9 cellular contexts compared by ENCODE assay signal in the genomic region with DNA sequence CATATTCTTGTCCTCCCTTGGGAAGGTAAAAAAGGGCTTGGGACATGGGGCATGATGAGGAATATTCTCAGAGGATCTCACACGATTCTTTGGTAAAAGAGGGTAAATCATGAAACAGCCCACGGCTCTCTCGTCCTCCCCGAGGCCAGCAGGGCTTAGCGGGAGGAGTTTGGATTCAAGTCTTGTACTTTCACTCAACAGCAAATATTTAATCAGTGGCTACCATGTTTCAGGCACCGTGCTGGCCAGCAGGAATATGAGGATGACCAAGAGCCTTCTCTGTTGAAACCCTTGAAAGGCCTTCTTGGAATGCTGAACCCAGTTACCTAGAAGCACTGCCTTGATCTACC. TPM values are rescaled to one million over a fixed set of nuclear protein-coding genes. Genes with fewer than 3 reads are reported as not detected.
DNase-seq lines count a peak whose midpoint lies in the region; ATAC-seq and TF ChIP-seq lines count a peak whose summit lies in the region.
"Had no signal": no experiment of that assay in that cellular context is flagged by ENCODE, and none has a peak within 500 bp of the region (broad histone marks: within the 10 kb centered on the region; RNA-seq: fewer than 3 reads in every experiment).

No MANE protein-coding gene starts in this region.

- H3K9me3 Mint-ChIP-seq in activated CD8-positive, alpha-beta T cell treated with anti-CD3 and anti-CD28 coated beads for 36 hours, result no peaks in the 10 kb centered on the region
- H3K9me3 Mint-ChIP-seq in stimulated activated effector memory CD8-positive, alpha-beta T cell treated with anti-CD3 and anti-CD28 coated beads, Interleukin-12 subunit alpha, Interleukin-12 subunit beta, amount 100 ng/mL, for 72 hours, result no peaks in the 10 kb centered on the region
- no peaks in the 10 kb centered on the region for H3K9me3 Mint-ChIP-seq in endodermal cell

- POLR2A ChIA-PET in HEK293 (lab: Yijun Ruan, JAX), result interaction anchor here (0.8 to 1.7 kb wide), 3 partner anchors 8 to 19 kb away, joined by 3 to 7 read pairs (median 5); partner anchors contain the start of gene MAP3K14
- POLR2A ChIA-PET in activated CD8-positive, alpha-beta T cell treated with anti-CD3 and anti-CD28 coated beads for 36 hours (lab: Charles Lee), result interaction anchor here (1.4 to 15.9 kb wide), 5 partner anchors 7 to 82 kb away, joined by 4 to 211 read pairs (median 9); partner anchors contain the start of genes FMNL1 and MAP3K14

- WGBS in hepatocyte (ENCODE audit: low lambda C conversion rate, missing lambda C conversion rate), result 91% methylated on average over 6 of the region's 6 CpGs
- WGBS in endodermal cell (ENCODE audit: insufficient coverage in 1 of 2, insufficient read length in 1 of 2), 2 experiments, result 88 to 93% methylated on average over 6 of the region's 6 CpGs

- H3K27me3 ChIP-seq in hepatocyte (no peaks in the 10 kb centered on the region), endodermal cell (ENCODE audit: control insufficient read depth, insufficient read depth, low read length, poor library complexity, severe bottlenecking) (no peaks in the 10 kb centered on the region)

- H3K4me3 ChIP-seq in HEK293 (ENCODE audit: low read depth, low read length), result no peak overlapping the region
- H3K4me3 ChIP-seq in hepatocyte, result no peak overlapping the region
- no peak overlapping the region for H3K4me3 ChIP-seq in foreskin fibroblast (ENCODE audit: low read depth in 1 of 2, low read length in 2 of 2)
- no peak overlapping the region for H3K4me3 ChIP-seq in endodermal cell (ENCODE audit: low read length)

- no peak overlapping the region for H2AFZ ChIP-seq in hepatocyte

- no peaks in the 10 kb centered on the region for H3K9me2 ChIP-seq in hepatocyte (replicated peaks; ENCODE audit: insufficient read depth)

- no peak for ATAC-seq in activated CD8-positive, alpha-beta T cell treated with anti-CD3 and anti-CD28 coated beads for 36 hours
- ATAC-seq in stimulated activated effector memory CD8-positive, alpha-beta T cell treated with anti-CD3 and anti-CD28 coated beads, Interleukin-12 subunit alpha, Interleukin-12 subunit beta, amount 100 ng/mL, for 72 hours, result no peak
- ATAC-seq in HG03521 (IDR thresholded peaks at IDR 0.05; ENCODE audit: unreplicated experiment), result no peak

- H3K27ac Mint-ChIP-seq in activated CD8-positive, alpha-beta T cell treated with anti-CD3 and anti-CD28 coated beads for 36 hours, result peak overlapping the region; percentile 95
- peak overlapping the region; percentile 95 for H3K27ac Mint-ChIP-seq in stimulated activated effector memory CD8-positive, alpha-beta T cell treated with anti-CD3 and anti-CD28 coated beads, Interleukin-12 subunit alpha, Interleukin-12 subunit beta, amount 100 ng/mL, for 72 hours
- H3K27ac Mint-ChIP-seq in endodermal cell, result no peak overlapping the region

- no peak overlapping the region for H3K4me2 ChIP-seq in hepatocyte

- CTCF ChIA-PET in HEK293 (lab: Yijun Ruan, JAX), result interaction anchor here (2.8 to 9.3 kb wide), 3 partner anchors 15 to 77 kb away, joined by 7 to 61 read pairs (median 22); no protein-coding TSS in a partner anchor
- CTCF ChIA-PET in activated CD8-positive, alpha-beta T cell treated with anti-CD3 and anti-CD28 coated beads for 36 hours (lab: Charles Lee), result interaction anchor here (1.2 to 3.1 kb wide), 4 partner anchors 14 to 158 kb away, joined by 3 to 10 read pairs (median 5); no protein-coding TSS in a partner anchor

- no peak overlapping the region for H3K9ac ChIP-seq in endodermal cell (ENCODE audit: extremely low read depth, low read length, poor library complexity, severe bottlenecking)

- H3K9me3 ChIP-seq in HEK293 (ENCODE audit: control insufficient read depth, insufficient read depth, low read depth, low read length) (no peaks in the 10 kb centered on the region), hepatocyte (ENCODE audit: low read depth) (no peaks in the 10 kb centered on the region), endodermal cell (ENCODE audit: control insufficient read depth, low read length) (no peaks in the 10 kb centered on the region)

- H4K20me1 ChIP-seq in hepatocyte (ENCODE audit: insufficient read depth, poor library complexity, severe bottlenecking), result peaks cover 5% of the 10 kb centered on the region

- H3K4me1 ChIP-seq in HEK293 (ENCODE audit: control insufficient read depth, insufficient read depth, low read length), result peaks cover 36% of the 10 kb centered on the region
- peaks cover 19% of the 10 kb centered on the region for H3K4me1 ChIP-seq in hepatocyte (ENCODE audit: insufficient read depth)
- no peaks in the 10 kb centered on the region for H3K4me1 ChIP-seq in endodermal cell (ENCODE audit: control insufficient read depth, insufficient read depth, low read length)

- DNase-seq in activated CD8-positive, alpha-beta T cell treated with anti-CD3 and anti-CD28 coated beads for 36 hours, result no peak
- DNase-seq in hepatocyte (ENCODE audit: low spot score), result no peak
- DNase-seq in stimulated activated effector memory CD8-positive, alpha-beta T cell treated with anti-CD3 and anti-CD28 coated beads, Interleukin-12 subunit alpha, Interleukin-12 subunit beta, amount 100 ng/mL, for 72 hours (ENCODE audit: low spot score in 2 of 2), result no peak
- DNase-seq in foreskin fibroblast, result no peak
- no peak for DNase-seq in endodermal cell
- DNase-seq in NCI-H2196 treated with DMSO at 0.1 percent for 48 hours (lab: John Stamatoyannopoulos, UW; ENCODE audit: unreplicated experiment), result no peak
- DNase-seq: NCI-H526 treated with DMSO at 0.1 percent for 48 hours had no signal

- peak overlapping the region; percentile 59 for H3K4me3 Mint-ChIP-seq in activated CD8-positive, alpha-beta T cell treated with anti-CD3 and anti-CD28 coated beads for 36 hours
- H3K4me3 Mint-ChIP-seq in stimulated activated effector memory CD8-positive, alpha-beta T cell treated with anti-CD3 and anti-CD28 coated beads, Interleukin-12 subunit alpha, Interleukin-12 subunit beta, amount 100 ng/mL, for 72 hours, result peak overlapping the region; percentile 69
- no peak overlapping the region for H3K4me3 Mint-ChIP-seq in endodermal cell

- peaks cover 83% of the 10 kb centered on the region for H3K4me1 Mint-ChIP-seq in activated CD8-positive, alpha-beta T cell treated with anti-CD3 and anti-CD28 coated beads for 36 hours (ENCODE audit: low read depth)
- H3K4me1 Mint-ChIP-seq in stimulated activated effector memory CD8-positive, alpha-beta T cell treated with anti-CD3 and anti-CD28 coated beads, Interleukin-12 subunit alpha, Interleukin-12 subunit beta, amount 100 ng/mL, for 72 hours, result peaks cover 82% of the 10 kb centered on the region
- peaks cover 14% of the 10 kb centered on the region for H3K4me1 Mint-ChIP-seq in endodermal cell

- no peak for TF ChIP-seq CTCF in HEK293 (tag by site-specific recombination; IDR thresholded peaks at IDR 0.05)
- TF ChIP-seq CTCF in activated CD8-positive, alpha-beta T cell treated with anti-CD3 and anti-CD28 coated beads for 36 hours (IDR thresholded peaks at IDR 0.05), result no peak
- TF ChIP-seq CTCF in hepatocyte (IDR thresholded peaks at IDR 0.05; ENCODE audit: poor library complexity), result no peak
- no peak for TF ChIP-seq CTCF in foreskin fibroblast (IDR thresholded peaks at IDR 0.05; ENCODE audit: low read depth, low read length)
- no peak for TF ChIP-seq CTCF in endodermal cell (conservative IDR thresholded peaks at IDR 0.05)

- intact Hi-C loops in activated CD8-positive, alpha-beta T cell treated with anti-CD3 and anti-CD28 coated beads for 36 hours (cut with micrococcal nuclease), result no loop called here

- H3K27ac ChIP-seq in HEK293 (ENCODE audit: extremely low read depth, low read depth, low read length) (0 out of 2 replicates have a peak overlapping the region, but pooled peaks have one; percentile 35), hepatocyte (peak overlapping the region; percentile 58), endodermal cell (ENCODE audit: low read depth, low read length) (no peak overlapping the region)

- H3K36me3 Mint-ChIP-seq in activated CD8-positive, alpha-beta T cell treated with anti-CD3 and anti-CD28 coated beads for 36 hours (ENCODE audit: low read depth), result peaks cover 64% of the 10 kb centered on the region
- peaks cover 91% of the 10 kb centered on the region for H3K36me3 Mint-ChIP-seq in stimulated activated effector memory CD8-positive, alpha-beta T cell treated with anti-CD3 and anti-CD28 coated beads, Interleukin-12 subunit alpha, Interleukin-12 subunit beta, amount 100 ng/mL, for 72 hours
- H3K36me3 Mint-ChIP-seq in endodermal cell (ENCODE audit: low read depth), result peaks cover 12% of the 10 kb centered on the region

- H3K79me2 ChIP-seq in hepatocyte, result peaks cover 65% of the 10 kb centered on the region

- H3K36me3 ChIP-seq in HEK293 (ENCODE audit: control insufficient read depth in 2 of 2, insufficient read depth in 1 of 2, low read length in 2 of 2) (peaks cover 0 to 10% of the 10 kb centered on the region in 2 experiments; a peak in 2 of 3 replicates), hepatocyte (replicated peaks; ENCODE audit: insufficient read depth, low read depth) (no peaks in the 10 kb centered on the region), endodermal cell (ENCODE audit: control insufficient read depth, insufficient read depth, low read length) (no peaks in the 10 kb centered on the region)

- no peaks in the 10 kb centered on the region for H3K27me3 Mint-ChIP-seq in activated CD8-positive, alpha-beta T cell treated with anti-CD3 and anti-CD28 coated beads for 36 hours
- no peaks in the 10 kb centered on the region for H3K27me3 Mint-ChIP-seq in endodermal cell (ENCODE audit: insufficient read depth)

TF ChIP-seq in HEK293, 187 proteins besides CTCF, POLR2A, EP300 and RAD21 (continues in another document):
- TF ChIP-seq ZNF76 (tag by site-specific recombination; IDR thresholded peaks at IDR 0.05; ENCODE audit: borderline replicate concordance, low read depth), result no peak
- no peak for TF ChIP-seq ZNF624 (tag by site-specific recombination; IDR thresholded peaks at IDR 0.05)
- no peak for TF ChIP-seq ZNF350 (tag by site-specific recombination; IDR thresholded peaks at IDR 0.05)
- TF ChIP-seq YY2 (tag by site-specific recombination; IDR thresholded peaks at IDR 0.05), result no peak

RNA-seq across cellular contexts. Expression of gene MAP3K14, which starts 8.8 kb away (rescaled TPM):
- 10 to 100 TPM; 31.6 to 31.9 TPM for total RNA-seq in activated CD8-positive, alpha-beta T cell treated with anti-CD3 and anti-CD28 coated beads for 36 hours
- total RNA-seq in hepatocyte, result 2.3 and 3.0 TPM in 2 replicates
- 3.0 TPM in 2 replicates for polyA plus RNA-seq in hepatocyte
- total RNA-seq in endodermal cell, result 1 to 10 TPM; 4.6 to 5.5 TPM
- 5.3 TPM for polyA plus RNA-seq in endodermal cell (2013, experiment 1 of 2)
- 4.0 TPM for polyA plus RNA-seq in endodermal cell (2013, experiment 2 of 2)

RNA-seq across cellular contexts. Expression of gene SPATA32, which starts 46.1 kb away (rescaled TPM):
- under 1 TPM; 0.27 to 0.63 TPM for total RNA-seq in activated CD8-positive, alpha-beta T cell treated with anti-CD3 and anti-CD28 coated beads for 36 hours
- total RNA-seq in hepatocyte (not detected in 2 replicates), endodermal cell (under 1 TPM in 1 of 2 donors, not detected in 1; 0.18 TPM)
- 0.19 and 0.31 TPM in 2 replicates for polyA plus RNA-seq in hepatocyte
- not detected for polyA plus RNA-seq in endodermal cell (2013, experiment 1 of 2)
- polyA plus RNA-seq in endodermal cell (2013, experiment 2 of 2), result not detected
